ENCODE assay signal across 8 cellular contexts in genomic region chr11:62710001-62710345, GRCh38. TPM values are rescaled to one million over a fixed set of nuclear protein-coding genes. Genes with fewer than 3 reads are reported as not detected.
A peak's percentile ranks its signal among the peaks of the same experiment; 100 is the strongest.
DNase-seq lines count a peak whose midpoint lies in the region; ATAC-seq and TF ChIP-seq lines count a peak whose summit lies in the region.

No MANE protein-coding gene starts in this region.

- CTCF ChIA-PET in T-cell (lab: Charles Lee) = interaction anchor here in 1 of 2 donors (1.2 kb wide), 1 partner anchor 17 kb away, joined by 5 read pairs; the partner anchor contains the start of gene HNRNPUL2

- TF ChIP-seq CTCF in heart right ventricle (IDR thresholded peaks at IDR 0.05) = no peak
- TF ChIP-seq CTCF in endothelial cell (IDR thresholded peaks at IDR 0.05; ENCODE audit: unreplicated experiment) = no peak
- no peak for TF ChIP-seq CTCF in osteoblast (IDR thresholded peaks at IDR 0.05; ENCODE audit: extremely low read depth, low read depth, low read length)

- ATAC-seq in heart right ventricle (peak in 2 of 8 donors; percentile 1 to 5), left cardiac atrium (no peak), T-cell (replicated peaks in 1 of 4) (no peak)

- H3K36me3 ChIP-seq in heart right ventricle (peaks cover 0 to 50% (median 18%) of the 10 kb centered on the region in 9 donors), osteoblast (ENCODE audit: insufficient read depth, low read length) (peaks cover 43% of the 10 kb centered on the region)

- POLR2A ChIA-PET in T-cell (lab: Charles Lee) = interaction anchor here (0.5 to 2.2 kb wide), 7 partner anchors 33 to 136 kb away, joined by 3 to 10 read pairs (median 6); partner anchors contain the start of genes C11orf98 (in 1 of the 2), CSKMT (in 1 of the 2), EEF1G (in 1 of the 2) and UQCC3 (in 1 of the 2)

- H3K9me3 Mint-ChIP-seq in T-cell (no peaks in the 10 kb centered on the region), endothelial cell (ENCODE audit: unreplicated experiment) (no peaks in the 10 kb centered on the region)

- no peaks in the 10 kb centered on the region for H3K27me3 ChIP-seq in heart right ventricle
- no peaks in the 10 kb centered on the region for H3K27me3 ChIP-seq in osteoblast (ENCODE audit: insufficient read depth, low read length)

- no peak for DNase-seq in heart right ventricle
- no peak for DNase-seq in left cardiac atrium
- peak in 3 of 34 experiments; percentile 2 to 16 (median 13) for DNase-seq in T-cell
- DNase-seq in endothelial cell (ENCODE audit: low spot score) = no peak
- DNase-seq in osteoblast (ENCODE audit: insufficient read length, low spot score, missing footprints) = peak; percentile 88
- DNase-seq in NCI-H446 treated with DMSO at 0.1 percent for 48 hours (lab: John Stamatoyannopoulos, UW) = no peak
- no peak for DNase-seq in NCI-H774 (lab: John Stamatoyannopoulos, UW)
- DNase-seq in effector CD4-positive, alpha-beta T cell = no peak

- H3K27ac Mint-ChIP-seq in T-cell (peak overlapping the region; percentile 95 to 97), endothelial cell (ENCODE audit: unreplicated experiment) (peak overlapping the region; percentile 97)

- peak overlapping the region; percentile 92 for H2AFZ ChIP-seq in osteoblast (ENCODE audit: low read length)

- intact Hi-C loops in heart right ventricle (cut with DNase I) (no loop called here), left cardiac atrium (cut with DNase I) (no loop called here)

- H4K20me1 ChIP-seq in osteoblast (ENCODE audit: insufficient read depth, low read length) = no peaks in the 10 kb centered on the region

- peak overlapping the region; percentile 47 to 75 (median 68) for H3K4me3 ChIP-seq in heart right ventricle
- peak overlapping the region; percentile 82 for H3K4me3 ChIP-seq in osteoblast (ENCODE audit: insufficient read depth, low read length)

- H3K27ac ChIP-seq in heart right ventricle = peak overlapping the region; percentile 89 to 100 (median 98)
- H3K27ac ChIP-seq in osteoblast (ENCODE audit: low read depth, low read length) = peak overlapping the region; percentile 86

- H3K79me2 ChIP-seq in osteoblast (ENCODE audit: insufficient read depth, low read length) = peaks cover 15% of the 10 kb centered on the region

- peaks cover 23% of the 10 kb centered on the region for H3K36me3 Mint-ChIP-seq in T-cell
- peaks cover 32% of the 10 kb centered on the region for H3K36me3 Mint-ChIP-seq in endothelial cell (ENCODE audit: low read depth, unreplicated experiment)

- H3K27me3 Mint-ChIP-seq in T-cell (no peaks in the 10 kb centered on the region), endothelial cell (ENCODE audit: unreplicated experiment) (peaks cover 9% of the 10 kb centered on the region)

- H3K4me3 Mint-ChIP-seq in T-cell (peak overlapping the region; percentile 88 to 97 (median 90)), endothelial cell (ENCODE audit: unreplicated experiment) (peak overlapping the region; percentile 92)

- H3K9me3 ChIP-seq in heart right ventricle = no peaks in the 10 kb centered on the region
- no peaks in the 10 kb centered on the region for H3K9me3 ChIP-seq in osteoblast (ENCODE audit: low read depth, low read length)

- H3K4me1 Mint-ChIP-seq in T-cell = peaks cover 64 to 77% (median 70%) of the 10 kb centered on the region in 3 donors
- H3K4me1 Mint-ChIP-seq in endothelial cell (ENCODE audit: unreplicated experiment) = peaks cover 28% of the 10 kb centered on the region

- 59 to 69% methylated on average over 7 of the region's 7 CpGs for WGBS in heart right ventricle, 2 donors

- H3K4me2 ChIP-seq in osteoblast (ENCODE audit: insufficient read depth, low read length) = peak overlapping the region; percentile 98

- H3K4me1 ChIP-seq in heart right ventricle (peaks cover 26 to 75% (median 48%) of the 10 kb centered on the region in 9 donors), osteoblast (ENCODE audit: insufficient read depth, low read length) (peaks cover 29% of the 10 kb centered on the region)

RNA-seq across cellular contexts. Expression of gene GNG3, which starts 2.5 kb away (rescaled TPM):
- total RNA-seq in heart right ventricle (under 1 TPM in 4 of 10 donors, not detected in 6; 0.26 to 0.34 (median 0.31) TPM), left cardiac atrium (not detected), T-cell (not detected), endothelial cell (ENCODE audit: unreplicated experiment) (1.1 TPM), osteoblast (not detected in 2 replicates)
- under 1 TPM in 1 of 2 donors, not detected in 1; 0.16 TPM for polyA plus RNA-seq in heart right ventricle

RNA-seq across cellular contexts. Expression of gene BSCL2, which starts 2.7 kb away (rescaled TPM):
- total RNA-seq in heart right ventricle = 10 to 100 TPM in 9 of 10 donors, 1 to 10 TPM in 1; 8.5 to 26.8 (median 15.7) TPM
- 10 to 100 TPM; 31.4 to 83.0 TPM for polyA plus RNA-seq in heart right ventricle
- 10 to 100 TPM; 16.8 to 26.7 TPM for total RNA-seq in left cardiac atrium
- 10 to 100 TPM; 21.9 to 43.7 (median 37.3) TPM for total RNA-seq in T-cell
- 53.6 TPM for total RNA-seq in endothelial cell (ENCODE audit: unreplicated experiment)
- total RNA-seq in osteoblast = 63.6 and 67.7 TPM in 2 replicates

RNA-seq across cellular contexts. Expression of gene HNRNPUL2, which starts 17.3 kb away (rescaled TPM):
- total RNA-seq in heart right ventricle (10 to 100 TPM; 26.9 to 40.9 (median 33.4) TPM), left cardiac atrium (10 to 100 TPM; 31.0 to 36.2 TPM), T-cell (10 to 100 TPM; 45.8 to 67.8 (median 62.7) TPM), endothelial cell (ENCODE audit: unreplicated experiment) (43.6 TPM), osteoblast (13.0 and 18.8 TPM in 2 replicates)
- 10 to 100 TPM; 21.4 to 35.3 TPM for polyA plus RNA-seq in heart right ventricle

RNA-seq across cellular contexts. Expression of gene TTC9C, which starts 18.3 kb away (rescaled TPM):
- total RNA-seq in heart right ventricle = 10 to 100 TPM in 9 of 10 donors, 1 to 10 TPM in 1; 9.4 to 16.2 (median 12.9) TPM
- polyA plus RNA-seq in heart right ventricle = 10 to 100 TPM; 20.3 to 20.8 TPM
- 10 to 100 TPM; 14.0 to 15.9 TPM for total RNA-seq in left cardiac atrium
- total RNA-seq in T-cell = 10 to 100 TPM; 15.4 to 54.5 (median 44.6) TPM
- total RNA-seq in endothelial cell (ENCODE audit: unreplicated experiment) = 38.1 TPM
- 34.0 and 35.9 TPM in 2 replicates for total RNA-seq in osteoblast

RNA-seq across cellular contexts. Expression of gene LRRN4CL, which starts 20.6 kb away (rescaled TPM):
- 1 to 10 TPM; 2.0 to 9.5 (median 2.6) TPM for total RNA-seq in heart right ventricle
- 1 to 10 TPM; 1.9 to 2.8 TPM for polyA plus RNA-seq in heart right ventricle
- 1 to 10 TPM; 6.1 to 7.3 TPM for total RNA-seq in left cardiac atrium
- under 1 TPM in 4 of 5 donors, not detected in 1; 0.14 to 0.29 (median 0.19) TPM for total RNA-seq in T-cell
- 0.44 TPM for total RNA-seq in endothelial cell (ENCODE audit: unreplicated experiment)
- 9.1 and 13.8 TPM in 2 replicates for total RNA-seq in osteoblast
